Comparison of ENCODE assay signal across 8 cellular contexts in genomic region chr14:61103541-61104339, GRCh38.
DNase-seq lines count a peak whose midpoint lies in the region; FAIRE-seq and TF ChIP-seq lines count a peak whose summit lies in the region.

No MANE protein-coding gene starts in this region.

- peak overlapping the region; percentile 21; the same call in 1 of the 2 replicates for H3K4me3 ChIP-seq in GM23248
- H3K4me3 ChIP-seq in keratinocyte (ENCODE audit: control insufficient read depth in 2 of 3, extremely low read depth in 1 of 3, insufficient read depth in 2 of 3, low read depth in 1 of 3, low read length in 3 of 3), result peak overlapping the region in 1 of 3 experiments; percentile 22

- H3K9me1 ChIP-seq in keratinocyte (ENCODE audit: control insufficient read depth, extremely low read depth, insufficient read depth, low read length), result peaks cover 2% of the 10 kb centered on the region

- H2AFZ ChIP-seq in GM23248 (peak overlapping the region; percentile 63), keratinocyte (ENCODE audit: control insufficient read depth, low read length) (peak overlapping the region; percentile 54)

- H3K27ac ChIP-seq in GM23248 (peak overlapping the region; percentile 95), keratinocyte (ENCODE audit: control insufficient read depth, insufficient read depth, low read length) (peak overlapping the region; percentile 86)

- peak; percentile 80 for FAIRE-seq in keratinocyte (lab: Jason Lieb, UNC)

- no peaks in the 10 kb centered on the region for H3K36me3 ChIP-seq in GM23248 (ENCODE audit: low read depth)
- H3K36me3 ChIP-seq in keratinocyte (ENCODE audit: control insufficient read depth in 2 of 2, extremely low read depth in 1 of 2, insufficient read depth in 2 of 2, low read length in 2 of 2), result no peaks in the 10 kb centered on the region

- TF ChIP-seq CTCF in keratinocyte (optimal IDR thresholded peaks at IDR 0.05 in 1 of 3, IDR thresholded peaks at IDR 0.05 in 1 of 3, conservative IDR thresholded peaks at IDR 0.05 in 1 of 3; ENCODE audit: extremely low read depth in 1 of 3, insufficient read depth in 2 of 3, low read length in 3 of 3), result no peak

- in situ Hi-C loops in GM23248 (cut with MboI), result no loop called here

- H3K27me3 ChIP-seq in GM23248 (replicated peaks; ENCODE audit: insufficient read depth) (no peaks in the 10 kb centered on the region), keratinocyte (ENCODE audit: control insufficient read depth, extremely low read depth, insufficient read depth, low read length) (no peaks in the 10 kb centered on the region)

- H3K79me2 ChIP-seq in GM23248 (ENCODE audit: insufficient read depth) (no peaks in the 10 kb centered on the region), keratinocyte (ENCODE audit: control insufficient read depth, insufficient read depth, low read length) (no peaks in the 10 kb centered on the region)

- peak; percentile 93 for DNase-seq in GM03348 (ENCODE audit: low spot score)
- peak; percentile 97 for DNase-seq in GM23248
- peak; percentile 83 for DNase-seq in LoVo (ENCODE audit: low spot score)
- DNase-seq in astrocyte of the hippocampus (ENCODE audit: low read depth, low spot score), result peak; percentile 96
- DNase-seq in keratinocyte (ENCODE audit: low read depth, low spot score), result peak; percentile 69
- DNase-seq in stromal cell of bone marrow (ENCODE audit: low read depth), result peak; percentile 94
- DNase-seq in NCI-H128 (lab: John Stamatoyannopoulos, UW; ENCODE audit: unreplicated experiment), result no peak
- DNase-seq in NCI-H2107 (lab: John Stamatoyannopoulos, UW), result no peak

- H3F3A ChIP-seq in GM23248 (ENCODE audit: insufficient read depth), result peaks cover 38% of the 10 kb centered on the region

- dilution Hi-C loops in keratinocyte (cut with MboI; ENCODE audit: extremely low pct_ligation_motif_present, low sequenced_read_pairs), result no loop called here

- peaks cover 56% of the 10 kb centered on the region for H3K4me1 ChIP-seq in GM23248 (ENCODE audit: insufficient read depth)
- peaks cover 36% of the 10 kb centered on the region for H3K4me1 ChIP-seq in keratinocyte (ENCODE audit: control insufficient read depth, extremely low read depth, insufficient read depth, low read length)

- H3K4me2 ChIP-seq in GM23248 (ENCODE audit: unreplicated experiment) (peak overlapping the region; percentile 55), keratinocyte (ENCODE audit: control insufficient read depth, extremely low read depth, insufficient read depth, low read depth, low read length) (peak overlapping the region; percentile 19)

- no peaks in the 10 kb centered on the region for H4K20me1 ChIP-seq in GM23248 (ENCODE audit: insufficient read depth)
- no peaks in the 10 kb centered on the region for H4K20me1 ChIP-seq in keratinocyte (ENCODE audit: control insufficient read depth, extremely low read depth, insufficient read depth, low read length)

- H3K9me2 ChIP-seq in GM23248 (ENCODE audit: insufficient read depth), result no peaks in the 10 kb centered on the region

- no peaks in the 10 kb centered on the region for H3K9me3 ChIP-seq in GM23248 (ENCODE audit: low read depth)
- no peaks in the 10 kb centered on the region for H3K9me3 ChIP-seq in keratinocyte (ENCODE audit: control insufficient read depth, low read depth, low read length)

- peak overlapping the region; percentile 73 for H3K9ac ChIP-seq in GM23248
- peak overlapping the region; percentile 53 for H3K9ac ChIP-seq in keratinocyte (ENCODE audit: control insufficient read depth, extremely low read depth, insufficient read depth, low read length)

- WGBS in GM23248 (ENCODE audit: low coverage in 1 of 2, low lambda C conversion rate in 2 of 2, missing lambda C conversion rate in 2 of 2), 2 experiments, result 2 to 3% methylated on average over 11 of the region's 11 CpGs

Comparison
In these comparisons a context has a peak if more than half of its experiments do, and no peak if none do; other contexts are left out.
1. DNase-seq: peak in GM03348 (single experiment), GM23248 (single experiment), LoVo (single experiment), astrocyte of the hippocampus (single experiment), keratinocyte (single experiment) and stromal cell of bone marrow (single experiment); none in NCI-H128 (single experiment) and NCI-H2107 (single experiment).